Comparison of ENCODE assay signal across 9 cellular contexts in genomic region chr9:34653131-34653530, GRCh38. TPM values are rescaled to one million over a fixed set of nuclear protein-coding genes. Genes with fewer than 3 reads are reported as not detected.
DNase-seq lines count a peak whose midpoint lies in the region; ATAC-seq and TF ChIP-seq lines count a peak whose summit lies in the region.
"Had no signal": no experiment of that assay in that cellular context is flagged by ENCODE, and none has a peak within 500 bp of the region (broad histone marks: within the 10 kb centered on the region; RNA-seq: fewer than 3 reads in every experiment).

No MANE protein-coding gene starts in this region.

- H3K4me3 Mint-ChIP-seq in activated CD4-positive, alpha-beta T cell treated with anti-CD3 and anti-CD28 coated beads for 36 hours: no peak overlapping the region
- peak overlapping the region; percentile 35 to 85 (median 81) for H3K4me3 Mint-ChIP-seq in brain
- H3K4me3 Mint-ChIP-seq in activated T-cell treated with anti-CD3 and anti-CD28 coated beads, Interleukin-2, amount 50 U/mL, for 4 hours: no peak overlapping the region

- no peaks in the 10 kb centered on the region for H3K9me3 Mint-ChIP-seq in activated CD4-positive, alpha-beta T cell treated with anti-CD3 and anti-CD28 coated beads for 36 hours (ENCODE audit: low read depth)
- H3K9me3 Mint-ChIP-seq in brain: no peaks in the 10 kb centered on the region
- H3K9me3 Mint-ChIP-seq in activated T-cell treated with anti-CD3 and anti-CD28 coated beads, Interleukin-2, amount 50 U/mL, for 4 hours: no peaks in the 10 kb centered on the region

- H3K36me3 ChIP-seq in lung (ENCODE audit: control insufficient read depth in 2 of 2, insufficient read depth in 2 of 2, low read length in 2 of 2) (peaks cover 0 to 13% of the 10 kb centered on the region in 2 donors), thoracic aorta (peaks cover 20% of the 10 kb centered on the region)

- CTCF ChIA-PET in activated CD4-positive, alpha-beta T cell treated with anti-CD3 and anti-CD28 coated beads for 36 hours (lab: Charles Lee): no interaction called here

- POLR2A ChIA-PET in activated CD4-positive, alpha-beta T cell treated with anti-CD3 and anti-CD28 coated beads for 36 hours (lab: Charles Lee): no interaction called here

- no peak overlapping the region for H3K4me3 ChIP-seq in lung
- H3K4me3 ChIP-seq in thoracic aorta: peak overlapping the region; percentile 67

- ATAC-seq in activated CD4-positive, alpha-beta T cell treated with anti-CD3 and anti-CD28 coated beads for 36 hours: no peak
- no peak for ATAC-seq in lung (ENCODE audit: insufficient read depth, low FRiP score)
- ATAC-seq in thoracic aorta (ENCODE audit: insufficient number of reproducible peaks, low FRiP score, low read depth): peak; percentile 36
- no peak for ATAC-seq in activated T-cell treated with anti-CD3 and anti-CD28 coated beads, Interleukin-2, amount 50 U/mL, for 4 hours
- no peak for ATAC-seq in GM21447 (IDR thresholded peaks at IDR 0.05; ENCODE audit: unreplicated experiment)

- H3K27ac ChIP-seq in lung (ENCODE audit: low read depth in 1 of 2, low read length in 1 of 2) (peak overlapping the region; percentile 81 to 88), thoracic aorta (peak overlapping the region; percentile 85 to 92)

- peak overlapping the region; percentile 24 for H3K27ac Mint-ChIP-seq in activated CD4-positive, alpha-beta T cell treated with anti-CD3 and anti-CD28 coated beads for 36 hours
- H3K27ac Mint-ChIP-seq in brain: peak overlapping the region; percentile 83 to 97 (median 97)

- H3K9me3 ChIP-seq in lung (ENCODE audit: control insufficient read depth in 2 of 2, insufficient read depth in 1 of 2, low read length in 1 of 2): no peaks in the 10 kb centered on the region
- H3K9me3 ChIP-seq in thoracic aorta: no peaks in the 10 kb centered on the region

- intact Hi-C loops in activated CD4-positive, alpha-beta T cell treated with anti-CD3 and anti-CD28 coated beads for 36 hours (cut with DNase I, micrococcal nuclease): no loop called here

- WGBS in lung, 2 donors: 52 to 62% methylated on average over 6 of the region's 6 CpGs

- H3K36me3 Mint-ChIP-seq in activated CD4-positive, alpha-beta T cell treated with anti-CD3 and anti-CD28 coated beads for 36 hours (ENCODE audit: low read depth): peaks cover 16% of the 10 kb centered on the region
- H3K36me3 Mint-ChIP-seq in brain: peaks cover 18% of the 10 kb centered on the region
- peaks cover 14% of the 10 kb centered on the region for H3K36me3 Mint-ChIP-seq in activated T-cell treated with anti-CD3 and anti-CD28 coated beads, Interleukin-2, amount 50 U/mL, for 4 hours (ENCODE audit: insufficient read depth)

- peaks cover 12 to 27% of the 10 kb centered on the region in 2 donors for H3K4me1 ChIP-seq in lung (ENCODE audit: control insufficient read depth in 2 of 2, insufficient read depth in 2 of 2, low read length in 2 of 2)
- peaks cover 33 to 66% of the 10 kb centered on the region in 2 donors for H3K4me1 ChIP-seq in thoracic aorta (ENCODE audit: control insufficient read depth in 1 of 2, low read depth in 2 of 2)

- H3K27me3 Mint-ChIP-seq in activated CD4-positive, alpha-beta T cell treated with anti-CD3 and anti-CD28 coated beads for 36 hours: no peaks in the 10 kb centered on the region
- H3K27me3 Mint-ChIP-seq in brain: no peaks in the 10 kb centered on the region
- H3K27me3 Mint-ChIP-seq in activated T-cell treated with anti-CD3 and anti-CD28 coated beads, Interleukin-2, amount 50 U/mL, for 4 hours (ENCODE audit: low read depth): no peaks in the 10 kb centered on the region

- TF ChIP-seq CTCF in brain (conservative IDR thresholded peaks at IDR 0.05) (no peak), lung (IDR thresholded peaks at IDR 0.05; ENCODE audit: control extremely low read depth, extremely low read depth) (no peak), thoracic aorta (IDR thresholded peaks at IDR 0.05) (no peak)

- no peaks in the 10 kb centered on the region for H3K27me3 ChIP-seq in lung (ENCODE audit: control insufficient read depth, insufficient read depth)
- no peaks in the 10 kb centered on the region for H3K27me3 ChIP-seq in thoracic aorta (replicated peaks; ENCODE audit: insufficient read depth)

- peaks cover 27% of the 10 kb centered on the region for H3K4me1 Mint-ChIP-seq in activated CD4-positive, alpha-beta T cell treated with anti-CD3 and anti-CD28 coated beads for 36 hours
- peaks cover 68% of the 10 kb centered on the region for H3K4me1 Mint-ChIP-seq in brain
- H3K4me1 Mint-ChIP-seq in activated T-cell treated with anti-CD3 and anti-CD28 coated beads, Interleukin-2, amount 50 U/mL, for 4 hours (ENCODE audit: low read depth): peaks cover 36% of the 10 kb centered on the region

- DNase-seq in activated CD4-positive, alpha-beta T cell treated with anti-CD3 and anti-CD28 coated beads for 36 hours: no peak
- no peak for DNase-seq in activated CD4-positive, alpha-beta T cell treated with anti-CD3 and anti-CD28 coated beads, Interleukin-2, amount 50 U/mL, for 1 hour
- DNase-seq in lung (ENCODE audit: low spot score) (no peak), thoracic aorta (ENCODE audit: low spot score) (peak; percentile 40), nucleus accumbens (lab: John Stamatoyannopoulos, UW) (no peak)
- no peak for DNase-seq in activated T-cell treated with anti-CD3 and anti-CD28 coated beads, Interleukin-2, amount 50 U/mL, for 4 hours
- DNase-seq: activated gamma-delta T cell treated with Interleukin-2 at 50 U/mL for 16 hours had no signal

RNA-seq across cellular contexts. Expression of gene IL11RA, which starts 1.1 kb away (rescaled TPM):
- total RNA-seq in activated CD4-positive, alpha-beta T cell treated with anti-CD3 and anti-CD28 coated beads for 36 hours: 10 to 100 TPM; 18.3 to 21.3 TPM
- polyA plus RNA-seq in brain (ENCODE audit: insufficient read depth, low read depth, low replicate concordance): 8.0 TPM
- total RNA-seq in lung: 10 to 100 TPM; 14.5 to 30.5 TPM
- polyA plus RNA-seq in lung: 10 to 100 TPM in 1 of 2 donors, 1 to 10 TPM in 1; 5.5 to 10.7 TPM
- 10 to 100 TPM; 81.3 to 99.0 TPM for total RNA-seq in thoracic aorta
- 10 to 100 TPM in 1 of 3 donors, 1 to 10 TPM in 2; 7.7 to 10.4 (median 8.8) TPM for total RNA-seq in activated T-cell treated with anti-CD3 and anti-CD28 coated beads, Interleukin-2, amount 50 U/mL, for 4 hours

RNA-seq across cellular contexts. Expression of gene GALT, which starts 6.7 kb away (rescaled TPM):
- 10 to 100 TPM; 45.1 to 53.9 TPM for total RNA-seq in activated CD4-positive, alpha-beta T cell treated with anti-CD3 and anti-CD28 coated beads for 36 hours
- polyA plus RNA-seq in brain (ENCODE audit: insufficient read depth, low read depth, low replicate concordance) (27.2 TPM), lung (10 to 100 TPM; 23.9 to 38.7 TPM)
- total RNA-seq in lung (10 to 100 TPM; 44.1 to 53.0 TPM), thoracic aorta (10 to 100 TPM; 67.7 to 78.4 TPM)
- total RNA-seq in activated T-cell treated with anti-CD3 and anti-CD28 coated beads, Interleukin-2, amount 50 U/mL, for 4 hours: 10 to 100 TPM; 29.8 to 37.7 (median 30.3) TPM

RNA-seq across cellular contexts. Expression of gene CCL27, which starts 9.3 kb away (rescaled TPM):
- under 1 TPM in 1 of 2 experiments, not detected in 1; 0.23 TPM for total RNA-seq in activated CD4-positive, alpha-beta T cell treated with anti-CD3 and anti-CD28 coated beads for 36 hours
- 1.4 TPM for polyA plus RNA-seq in brain (ENCODE audit: insufficient read depth, low read depth, low replicate concordance)
- total RNA-seq in lung: under 1 TPM in 1 of 2 donors, not detected in 1; 0.55 TPM
- under 1 TPM in 1 of 2 donors, not detected in 1; 0.05 TPM for polyA plus RNA-seq in lung
- not detected for total RNA-seq in thoracic aorta
- under 1 TPM; 0.24 to 0.43 (median 0.26) TPM for total RNA-seq in activated T-cell treated with anti-CD3 and anti-CD28 coated beads, Interleukin-2, amount 50 U/mL, for 4 hours

RNA-seq across cellular contexts. Expression of gene SIGMAR1, which starts 15.5 kb away (rescaled TPM):
- total RNA-seq in activated CD4-positive, alpha-beta T cell treated with anti-CD3 and anti-CD28 coated beads for 36 hours: 10 to 100 TPM; 63.6 to 68.0 TPM
- polyA plus RNA-seq in brain (ENCODE audit: insufficient read depth, low read depth, low replicate concordance) (81.1 TPM), lung (10 to 100 TPM; 62.5 to 72.0 TPM)
- total RNA-seq in lung (10 to 100 TPM; 26.0 to 64.1 TPM), thoracic aorta (100 to 1,000 TPM in 1 of 2 donors, 10 to 100 TPM in 1; 77.0 to 131 TPM)
- 100 to 1,000 TPM; 120 to 128 (median 123) TPM for total RNA-seq in activated T-cell treated with anti-CD3 and anti-CD28 coated beads, Interleukin-2, amount 50 U/mL, for 4 hours

RNA-seq across cellular contexts. Expression of gene ARID3C, which starts 24.3 kb away (rescaled TPM):
- under 1 TPM; 0.66 to 0.76 TPM for total RNA-seq in activated CD4-positive, alpha-beta T cell treated with anti-CD3 and anti-CD28 coated beads for 36 hours
- polyA plus RNA-seq in brain (ENCODE audit: insufficient read depth, low read depth, low replicate concordance): not detected
- total RNA-seq in lung: not detected
- polyA plus RNA-seq in lung: not detected
- not detected for total RNA-seq in thoracic aorta
- not detected for total RNA-seq in activated T-cell treated with anti-CD3 and anti-CD28 coated beads, Interleukin-2, amount 50 U/mL, for 4 hours

Comparison
In these comparisons a context has a peak if more than half of its experiments do, and no peak if none do; other contexts are left out.
1. H3K4me3 Mint-ChIP-seq: peak in brain (5 of 5); none in activated CD4-positive, alpha-beta T cell treated with anti-CD3 and anti-CD28 coated beads for 36 hours (single experiment) and activated T-cell treated with anti-CD3 and anti-CD28 coated beads, Interleukin-2, amount 50 U/mL, for 4 hours (single experiment).